Comparison of ENCODE assay signal across 20 cellular contexts in the genomic region with DNA sequence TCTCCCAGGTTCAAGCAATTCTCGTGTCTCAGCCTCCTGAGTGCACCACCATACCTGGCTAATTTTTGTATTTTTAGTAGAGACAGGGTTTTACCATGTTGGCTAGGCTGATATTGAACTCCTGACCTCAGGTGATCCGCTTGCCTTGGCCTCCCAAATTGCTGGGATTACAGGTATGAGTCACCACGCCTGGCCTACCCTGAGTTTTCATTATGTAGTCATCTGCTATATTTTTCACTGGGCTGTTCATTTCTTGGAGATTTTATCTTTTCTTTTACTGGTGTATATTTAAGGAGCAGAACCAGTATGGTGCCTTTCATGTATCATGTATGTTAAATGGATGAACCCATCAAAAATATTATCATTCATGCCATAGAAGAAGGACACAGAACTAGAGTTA.
"Had no signal": no experiment of that assay in that cellular context is flagged by ENCODE, and none has a peak within 500 bp of the region (broad histone marks: within the 10 kb centered on the region; RNA-seq: fewer than 3 reads in every experiment).

No MANE protein-coding gene starts in this region.

- H3K27me3 Mint-ChIP-seq: naive thymus-derived CD8-positive, alpha-beta T cell; stimulated activated memory B cell treated with anti-CD40 and anti-IgM and Interleukin-4, amounts not matched to agents 10 μg/mL and 1 μg/mL and 100 μg/mL, for 72 hours; stimulated activated naive CD8-positive, alpha-beta T cell treated with anti-CD3 and anti-CD28 coated beads, Interleukin-15, Interleukin-2, amounts not matched to agents 100 ng/mL and 50 ng/mL, for 24 hours had no signal

- H3K4me1 ChIP-seq: pancreas, spleen had no signal

- H3K9me3 Mint-ChIP-seq: stimulated activated memory B cell treated with anti-CD40 and anti-IgM and Interleukin-4, amounts not matched to agents 10 μg/mL and 1 μg/mL and 100 μg/mL, for 72 hours had no signal

- H3K27ac ChIP-seq: esophagus squamous epithelium, neutrophil, pancreas, prostate gland, spleen, tibial artery had no signal

- H3K4me1 Mint-ChIP-seq: immature natural killer cell; naive thymus-derived CD8-positive, alpha-beta T cell; stimulated activated memory B cell treated with anti-CD40 and anti-IgM and Interleukin-4, amounts not matched to agents 10 μg/mL and 1 μg/mL and 100 μg/mL, for 72 hours had no signal

- H3K9me3 ChIP-seq: esophagus squamous epithelium, mucosa of descending colon, neutrophil, pancreas, prostate gland, tibial artery had no signal

- H3K4me3 Mint-ChIP-seq: immature natural killer cell; naive thymus-derived CD8-positive, alpha-beta T cell; stimulated activated memory B cell treated with anti-CD40 and anti-IgM and Interleukin-4, amounts not matched to agents 10 μg/mL and 1 μg/mL and 100 μg/mL, for 72 hours; stimulated activated naive CD8-positive, alpha-beta T cell treated with anti-CD3 and anti-CD28 coated beads, Interleukin-15, Interleukin-2, amounts not matched to agents 100 ng/mL and 50 ng/mL, for 24 hours had no signal

- H3K4me3 ChIP-seq: esophagus squamous epithelium, mucosa of descending colon, pancreas, prostate gland, spleen, tibial artery had no signal

- H3K27me3 ChIP-seq: esophagus squamous epithelium, neutrophil, pancreas, spleen, tibial artery had no signal

- H3K36me3 ChIP-seq: esophagus squamous epithelium, neutrophil, pancreas, prostate gland, spleen, tibial artery had no signal

- H3K27ac Mint-ChIP-seq: immature natural killer cell; naive thymus-derived CD8-positive, alpha-beta T cell; stimulated activated memory B cell treated with anti-CD40 and anti-IgM and Interleukin-4, amounts not matched to agents 10 μg/mL and 1 μg/mL and 100 μg/mL, for 72 hours; stimulated activated naive CD8-positive, alpha-beta T cell treated with anti-CD3 and anti-CD28 coated beads, Interleukin-15, Interleukin-2, amounts not matched to agents 100 ng/mL and 50 ng/mL, for 24 hours had no signal

- FAIRE-seq: endometrium, kidney, pancreas had no signal

- DNase-seq: effector memory CD4-positive, alpha-beta T cell; esophagus squamous epithelium; foreskin fibroblast; immature natural killer cell; kidney; left colon; left ventricle myocardium superior; naive thymus-derived CD8-positive, alpha-beta T cell; pancreas; spleen; stimulated activated CD4-positive, alpha-beta T cell treated with anti-CD3 and anti-CD28 coated beads, Interleukin-15, amount 100 ng/mL, for 24 hours; stimulated activated CD4-positive, alpha-beta T cell treated with anti-CD3 and anti-CD28 coated beads, Interleukin-1b, Interleukin-23, amount 100 ng/mL, for 48 hours; stimulated activated CD4-positive, alpha-beta T cell treated with anti-CD3 and anti-CD28 coated beads, Interleukin-4, amount 100 ng/mL, for 24 hours; tibial artery had no signal

- H3K36me3 Mint-ChIP-seq: immature natural killer cell; naive thymus-derived CD8-positive, alpha-beta T cell; stimulated activated memory B cell treated with anti-CD40 and anti-IgM and Interleukin-4, amounts not matched to agents 10 μg/mL and 1 μg/mL and 100 μg/mL, for 72 hours had no signal
